Comparison of ENCODE assay signal across 9 cellular contexts in genomic region chr10:110336111-110336721, GRCh38. TPM values are rescaled to one million over a fixed set of nuclear protein-coding genes. Genes with fewer than 3 reads are reported as not detected.
DNase-seq lines count a peak whose midpoint lies in the region; ATAC-seq, FAIRE-seq and TF ChIP-seq lines count a peak whose summit lies in the region.
"Had no signal": no experiment of that assay in that cellular context is flagged by ENCODE, and none has a peak within 500 bp of the region (broad histone marks: within the 10 kb centered on the region; RNA-seq: fewer than 3 reads in every experiment).

No MANE protein-coding gene starts in this region.

- no peak overlapping the region for H3K4me3 ChIP-seq in HAP-1
- H3K4me3 ChIP-seq in adrenal gland = no peak overlapping the region

- H3K36me3 ChIP-seq in HAP-1 (replicated peaks) (no peaks in the 10 kb centered on the region), adrenal gland (replicated peaks in 1 of 2) (no peaks in the 10 kb centered on the region)

- ATAC-seq in GM19455 (IDR thresholded peaks at IDR 0.05; ENCODE audit: unreplicated experiment) = no peak
- ATAC-seq in HG02885 (IDR thresholded peaks at IDR 0.05; ENCODE audit: poor library complexity, unreplicated experiment) = no peak

- peak overlapping the region in 4 of 5 donors; percentile 23 to 80 (median 74) for H3K27ac ChIP-seq in adrenal gland

- DNase-seq in A172 (ENCODE audit: low spot score) = peak; percentile 93
- DNase-seq in HAP-1 (ENCODE audit: low spot score in 2 of 2) = peak; percentile 19 to 30
- DNase-seq in adrenal gland = peak in 6 of 7 donors; percentile 43 to 78 (median 63)
- peak; percentile 58 for DNase-seq in iPS-NIHi11 (ENCODE audit: low spot score)
- DNase-seq in NCI-H345 (lab: John Stamatoyannopoulos, UW) = no peak
- no peak for DNase-seq in GM12892 (ENCODE audit: insufficient read length)

- in situ Hi-C loops in HAP-1 (cut with MboI; ENCODE audit: low sequenced_read_pairs) = no loop called here

- peaks cover 7% of the 10 kb centered on the region; the same call in 1 of the 2 replicates for H3K27me3 ChIP-seq in HAP-1 (ENCODE audit: low read depth)
- no peaks in the 10 kb centered on the region for H3K27me3 ChIP-seq in adrenal gland

- no peak for FAIRE-seq in GM12892 (lab: Jason Lieb, UNC)
- FAIRE-seq: G401.6 had no signal

- peak in 2 of 6 experiments; percentile 16 to 27 for TF ChIP-seq CTCF in adrenal gland (IDR thresholded peaks at IDR 0.05)

- WGBS in adrenal gland, 4 donors = 26 to 37% (median 34%) methylated on average over 10 of the region's 10 CpGs

- H3K4me1 ChIP-seq in HAP-1 = no peaks in the 10 kb centered on the region
- peaks cover 10 to 18% of the 10 kb centered on the region in 2 donors for H3K4me1 ChIP-seq in adrenal gland (replicated peaks in 1 of 2)

- no peaks in the 10 kb centered on the region; the same call in 1 of the 2 replicates for H3K9me3 ChIP-seq in HAP-1
- no peaks in the 10 kb centered on the region for H3K9me3 ChIP-seq in adrenal gland (replicated peaks in 1 of 3)

- no peak for TF ChIP-seq POLR2A in adrenal gland (IDR thresholded peaks at IDR 0.05)
- TF ChIP-seq POLR2A in GM12892 (IDR thresholded peaks at IDR 0.05; ENCODE audit: low read depth, low read length) = no peak

- intact Hi-C loops in adrenal gland (cut with DNase I) = no loop called here

RNA-seq across cellular contexts. Expression of gene SMNDC1, which starts 31.5 kb away (rescaled TPM):
- 10.4 and 14.3 TPM in 2 replicates for total RNA-seq in A172 (2014; rRNA removed; shearing (Covaris generic))
- 10 to 100 TPM in 4 of 8 donors, 1 to 10 TPM in 4; 3.7 to 30.0 (median 18.2) TPM for total RNA-seq in adrenal gland
- polyA plus RNA-seq in adrenal gland = 10 to 100 TPM in 1 of 3 donors, 1 to 10 TPM in 2; 8.7 to 34.4 (median 9.8) TPM
- polyA plus RNA-seq in GM12892 (2012; ENCODE audit: missing spikeins) = 30.7 TPM

Comparison
In these comparisons a context has a peak if more than half of its experiments do, and no peak if none do; other contexts are left out.
1. DNase-seq: peak in A172 (single experiment), HAP-1 (2 of 2), adrenal gland (6 of 7) and iPS-NIHi11 (single experiment); none in NCI-H345 (single experiment) and GM12892 (single experiment).